In the genomic region with DNA sequence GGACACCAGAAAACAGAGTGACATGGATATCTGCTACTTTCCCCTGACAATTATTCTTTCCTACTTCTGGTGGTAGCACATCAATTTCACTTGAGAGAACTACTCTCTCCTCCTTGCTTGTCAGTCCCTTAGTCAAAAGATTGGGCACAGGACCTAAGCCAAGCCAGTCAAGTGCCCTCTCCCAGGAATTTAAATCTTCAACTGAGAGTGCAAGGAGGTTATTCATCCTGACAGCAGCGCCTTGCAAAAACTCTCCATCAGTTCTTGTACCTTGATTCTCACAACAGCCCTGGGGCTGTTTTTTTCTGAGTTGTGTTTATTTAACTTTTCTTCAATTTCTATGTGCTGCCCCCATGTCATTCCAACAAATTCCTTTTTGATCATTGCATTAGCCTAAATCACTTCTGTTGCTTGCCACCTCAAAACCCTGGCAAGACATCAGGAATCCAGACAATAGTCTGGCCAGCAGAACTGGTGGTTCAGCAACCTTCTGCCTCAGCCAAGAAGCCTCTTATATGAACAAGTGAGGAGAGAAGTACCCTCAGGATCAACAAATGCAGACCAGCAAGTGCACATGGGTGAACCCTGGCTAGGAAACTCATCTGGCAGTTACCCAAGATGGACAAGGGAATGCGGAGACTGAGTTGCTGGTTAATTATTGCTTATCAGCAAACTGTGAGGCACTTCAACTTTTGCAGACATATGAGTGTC, we compare ENCODE assay signal across 33 cellular contexts. TPM values are rescaled to one million over a fixed set of nuclear protein-coding genes. Genes with fewer than 3 reads are reported as not detected.
DNase-seq lines count a peak whose midpoint lies in the region; ATAC-seq and TF ChIP-seq lines count a peak whose summit lies in the region.
"Had no signal": no experiment of that assay in that cellular context is flagged by ENCODE, and none has a peak within 500 bp of the region (broad histone marks: within the 10 kb centered on the region; RNA-seq: fewer than 3 reads in every experiment).

No MANE protein-coding gene starts in this region.

- no peaks in the 10 kb centered on the region for H3K27me3 ChIP-seq in psoas muscle (ENCODE audit: insufficient read depth in 3 of 3, low read length in 2 of 3)

- H3K27ac Mint-ChIP-seq in activated CD4-positive, alpha-beta T cell treated with anti-CD3 and anti-CD28 coated beads, Interleukin-2, amount 10 ng/mL, durations not matched to agents 7 days and 5 days = no peak overlapping the region
- H3K27ac Mint-ChIP-seq: activated naive CD4-positive, alpha-beta T cell treated with anti-CD3 and anti-CD28 coated beads for 36 hours; activated T-helper 1 cell treated with anti-CD3 and anti-CD28 coated beads, Interleukin-12 subunit alpha, Interleukin-12 subunit beta, Interleukin-2, Interleukin-4 antibody, amounts not matched to agents 30 ng/mL and 10 ng/mL and 1 ng/mL, durations not matched to agents 14 hours and 24 hours and 36 hours; GM23338; immature natural killer cell; stimulated activated effector memory CD8-positive, alpha-beta T cell treated with anti-CD3 and anti-CD28 coated beads, Interleukin-12 subunit alpha, Interleukin-12 subunit beta, amount 100 ng/mL, for 72 hours had no signal

- H3K4me3 ChIP-seq in astrocyte of the cerebellum (ENCODE audit: low read depth, low read length) (no peak overlapping the region), psoas muscle (no peak overlapping the region)
- H3K4me3 ChIP-seq: GM12878, GM23338 had no signal

- H3K4me3 Mint-ChIP-seq in activated CD4-positive, alpha-beta T cell treated with anti-CD3 and anti-CD28 coated beads, Interleukin-2, amount 10 ng/mL, durations not matched to agents 7 days and 5 days = no peak overlapping the region
- H3K4me3 Mint-ChIP-seq: activated CD4-positive, alpha-beta T cell treated with anti-CD3 and anti-CD28 coated beads, Interleukin-2, amount 10 ng/mL, durations not matched to agents 24 days and 14 days; activated naive CD4-positive, alpha-beta T cell treated with anti-CD3 and anti-CD28 coated beads for 36 hours; activated T-helper 1 cell treated with anti-CD3 and anti-CD28 coated beads, Interleukin-12 subunit alpha, Interleukin-12 subunit beta, Interleukin-2, Interleukin-4 antibody, amounts not matched to agents 30 ng/mL and 10 ng/mL and 1 ng/mL, durations not matched to agents 14 hours and 24 hours and 36 hours; GM23338; immature natural killer cell; stimulated activated effector memory CD8-positive, alpha-beta T cell treated with anti-CD3 and anti-CD28 coated beads, Interleukin-12 subunit alpha, Interleukin-12 subunit beta, amount 100 ng/mL, for 72 hours had no signal

- ATAC-seq in psoas muscle = no peak
- ATAC-seq in HG03342 (IDR thresholded peaks at IDR 0.05; ENCODE audit: unreplicated experiment) = no peak
- no peak for ATAC-seq in esophagus mucosa
- ATAC-seq: GM12878; GM23338; Panc1; sciatic nerve; stimulated activated effector memory CD8-positive, alpha-beta T cell treated with anti-CD3 and anti-CD28 coated beads, Interleukin-12 subunit alpha, Interleukin-12 subunit beta, amount 100 ng/mL, for 72 hours had no signal

- in situ Hi-C loops in astrocyte of the cerebellum (cut with HindIII; ENCODE audit: low sequenced_read_pairs) = no loop called here

- 76 to 88% (median 80%) methylated on average over 2 of the region's 2 CpGs for WGBS in psoas muscle, 3 donors

- peak overlapping the region; percentile 44 for H3K27ac ChIP-seq in psoas muscle
- H3K27ac ChIP-seq: WERI-Rb-1 had no signal

- peaks cover 16% of the 10 kb centered on the region for H3K27me3 Mint-ChIP-seq in activated CD4-positive, alpha-beta T cell treated with anti-CD3 and anti-CD28 coated beads, Interleukin-2, amount 10 ng/mL, durations not matched to agents 7 days and 5 days

- peaks cover 47% of the 10 kb centered on the region for H3K4me1 ChIP-seq in psoas muscle

- intact Hi-C loops in psoas muscle (cut with DNase I) = loop anchor here in 1 of 2 donors (2.0 kb wide), 1 partner anchor 17 kb away; no protein-coding TSS in a partner anchor

- DNase-seq in EL (peak; percentile 44), astrocyte of the cerebellum (ENCODE audit: low read depth) (peak; percentile 9), kidney tubule cell (ENCODE audit: low spot score) (peak; percentile 93), psoas muscle (no peak), CD1c-positive myeloid dendritic cell (ENCODE audit: extremely low spot score) (no peak)
- DNase-seq in activated CD4-positive, alpha-beta T cell treated with anti-CD3 and anti-CD28 coated beads, Interleukin-2, amount 10 ng/mL, durations not matched to agents 7 days and 5 days = no peak
- DNase-seq: activated CD4-positive, alpha-beta T cell treated with anti-CD3 and anti-CD28 coated beads, Interleukin-2, amount 10 ng/mL, durations not matched to agents 24 days and 14 days; activated naive CD4-positive, alpha-beta T cell treated with anti-CD3 and anti-CD28 coated beads for 36 hours; amniotic stem cell; effector CD8-positive, alpha-beta T cell; erythroblast; foreskin melanocyte; hypothalamus; immature natural killer cell; IMR-90; mammary epithelial cell; NCI-H1092; NCI-H1930; NCI-H526 treated with DMSO at 0.1 percent for 48 hours; SIG-M5; stimulated activated CD4-positive, alpha-beta T cell treated with anti-CD3 and anti-CD28 coated beads, Interleukin-4, amount 100 ng/mL, for 24 hours; substantia nigra; SW 1271; T-helper 9 cell; WERI-Rb-1 had no signal

- H3K36me3 Mint-ChIP-seq in activated CD4-positive, alpha-beta T cell treated with anti-CD3 and anti-CD28 coated beads, Interleukin-2, amount 10 ng/mL, durations not matched to agents 7 days and 5 days (ENCODE audit: low read depth) = no peaks in the 10 kb centered on the region
- H3K36me3 Mint-ChIP-seq: immature natural killer cell; stimulated activated effector memory CD8-positive, alpha-beta T cell treated with anti-CD3 and anti-CD28 coated beads, Interleukin-12 subunit alpha, Interleukin-12 subunit beta, amount 100 ng/mL, for 72 hours had no signal

- no peaks in the 10 kb centered on the region for H3K9me3 Mint-ChIP-seq in activated CD4-positive, alpha-beta T cell treated with anti-CD3 and anti-CD28 coated beads, Interleukin-2, amount 10 ng/mL, durations not matched to agents 7 days and 5 days
- H3K9me3 Mint-ChIP-seq: activated CD4-positive, alpha-beta T cell treated with anti-CD3 and anti-CD28 coated beads, Interleukin-2, amount 10 ng/mL, durations not matched to agents 24 days and 14 days; activated naive CD4-positive, alpha-beta T cell treated with anti-CD3 and anti-CD28 coated beads for 36 hours; activated T-helper 1 cell treated with anti-CD3 and anti-CD28 coated beads, Interleukin-12 subunit alpha, Interleukin-12 subunit beta, Interleukin-2, Interleukin-4 antibody, amounts not matched to agents 30 ng/mL and 10 ng/mL and 1 ng/mL, durations not matched to agents 14 hours and 24 hours and 36 hours; GM23338; immature natural killer cell; stimulated activated effector memory CD8-positive, alpha-beta T cell treated with anti-CD3 and anti-CD28 coated beads, Interleukin-12 subunit alpha, Interleukin-12 subunit beta, amount 100 ng/mL, for 72 hours had no signal

- CTCF ChIA-PET in activated CD4-positive, alpha-beta T cell treated with anti-CD3 and anti-CD28 coated beads, Interleukin-2, amount 10 ng/mL, durations not matched to agents 7 days and 5 days (lab: Charles Lee) = no interaction called here

- no peaks in the 10 kb centered on the region for H3K36me3 ChIP-seq in psoas muscle (ENCODE audit: insufficient read depth in 1 of 2, low read depth in 1 of 2)
- H3K36me3 ChIP-seq: WERI-Rb-1 had no signal

- POLR2A ChIA-PET in activated CD4-positive, alpha-beta T cell treated with anti-CD3 and anti-CD28 coated beads, Interleukin-2, amount 10 ng/mL, durations not matched to agents 7 days and 5 days (lab: Charles Lee) = no interaction called here

- no peaks in the 10 kb centered on the region for H3K4me1 Mint-ChIP-seq in activated CD4-positive, alpha-beta T cell treated with anti-CD3 and anti-CD28 coated beads, Interleukin-2, amount 10 ng/mL, durations not matched to agents 7 days and 5 days
- H3K4me1 Mint-ChIP-seq: activated CD4-positive, alpha-beta T cell treated with anti-CD3 and anti-CD28 coated beads, Interleukin-2, amount 10 ng/mL, durations not matched to agents 24 days and 14 days; immature natural killer cell; stimulated activated effector memory CD8-positive, alpha-beta T cell treated with anti-CD3 and anti-CD28 coated beads, Interleukin-12 subunit alpha, Interleukin-12 subunit beta, amount 100 ng/mL, for 72 hours had no signal

- H3K9me3 ChIP-seq in psoas muscle = no peaks in the 10 kb centered on the region

- TF ChIP-seq CTCF in astrocyte of the cerebellum (IDR thresholded peaks at IDR 0.05; ENCODE audit: low read depth, low read length, missing control alignments) = no peak
- TF ChIP-seq CTCF in psoas muscle (IDR thresholded peaks at IDR 0.05) = no peak

RNA-seq across cellular contexts. Expression of a gene that starts 19.4 kb away (rescaled TPM):
- total RNA-seq in psoas muscle (10 to 100 TPM in 2 of 4 donors, 1 to 10 TPM in 2; 5.5 to 29.4 (median 14.9) TPM), esophagus mucosa (0.76 TPM)
- 1 to 10 TPM; 3.1 to 5.6 (median 3.8) TPM for polyA plus RNA-seq in psoas muscle
- not detected for total RNA-seq in activated CD4-positive, alpha-beta T cell treated with anti-CD3 and anti-CD28 coated beads, Interleukin-2, amount 10 ng/mL, durations not matched to agents 7 days and 5 days
- total RNA-seq: activated CD4-positive, alpha-beta T cell treated with anti-CD3 and anti-CD28 coated beads, Interleukin-2, amount 10 ng/mL, durations not matched to agents 24 days and 14 days; activated naive CD4-positive, alpha-beta T cell treated with anti-CD3 and anti-CD28 coated beads for 36 hours; activated T-helper 1 cell treated with anti-CD3 and anti-CD28 coated beads, Interleukin-12 subunit alpha, Interleukin-12 subunit beta, Interleukin-2, Interleukin-4 antibody, amounts not matched to agents 30 ng/mL and 10 ng/mL and 1 ng/mL, durations not matched to agents 14 hours and 24 hours and 36 hours; IMR-90; mammary epithelial cell had no signal
- polyA plus RNA-seq: IMR-90, mammary epithelial cell had no signal

RNA-seq across cellular contexts. Expression of a gene that starts 19.8 kb away (rescaled TPM):
- 10 to 100 TPM in 2 of 4 donors, 1 to 10 TPM in 2; 4.6 to 16.0 (median 10.3) TPM for total RNA-seq in psoas muscle
- 1 to 10 TPM; 1.7 to 2.3 (median 2.0) TPM for polyA plus RNA-seq in psoas muscle
- total RNA-seq in activated CD4-positive, alpha-beta T cell treated with anti-CD3 and anti-CD28 coated beads, Interleukin-2, amount 10 ng/mL, durations not matched to agents 7 days and 5 days = under 1 TPM; 0.06 to 0.15 TPM
- 0.24 TPM for total RNA-seq in esophagus mucosa
- total RNA-seq: activated CD4-positive, alpha-beta T cell treated with anti-CD3 and anti-CD28 coated beads, Interleukin-2, amount 10 ng/mL, durations not matched to agents 24 days and 14 days; activated naive CD4-positive, alpha-beta T cell treated with anti-CD3 and anti-CD28 coated beads for 36 hours; activated T-helper 1 cell treated with anti-CD3 and anti-CD28 coated beads, Interleukin-12 subunit alpha, Interleukin-12 subunit beta, Interleukin-2, Interleukin-4 antibody, amounts not matched to agents 30 ng/mL and 10 ng/mL and 1 ng/mL, durations not matched to agents 14 hours and 24 hours and 36 hours; IMR-90 had no signal

Comparison
In these comparisons a context has a peak if more than half of its experiments do, and no peak if none do; other contexts are left out.
1. DNase-seq: peak in EL (single experiment), astrocyte of the cerebellum (single experiment) and kidney tubule cell (single experiment); none in psoas muscle (0 of 2), activated CD4-positive, alpha-beta T cell treated with anti-CD3 and anti-CD28 coated beads, Interleukin-2, amount 10 ng/mL, durations not matched to agents 7 days and 5 days (single experiment) and CD1c-positive myeloid dendritic cell (single experiment).